Comparison of ENCODE assay signal across 8 cellular contexts in genomic region chr3:69013256-69014021, GRCh38. TPM values are rescaled to one million over a fixed set of nuclear protein-coding genes. Genes with fewer than 3 reads are reported as not detected.
A peak's percentile ranks its signal among the peaks of the same experiment; 100 is the strongest.
DNase-seq lines count a peak whose midpoint lies in the region; ATAC-seq, FAIRE-seq and TF ChIP-seq lines count a peak whose summit lies in the region.

EOGT (minus strand) TSS chr3:69013684; CDS start chr3:69009846, 3,838 bp downstream.

- H3K4me3 Mint-ChIP-seq in WTC11 = peak within 1 kb of the TSS; percentile 78

- H3K4me3 ChIP-seq in bronchial epithelial cell (ENCODE audit: low read depth, low read length) = peak within 1 kb of the TSS; percentile 69

- peak within 1 kb of the TSS; percentile 73 for H3K27ac ChIP-seq in 22Rv1

- ATAC-seq in GM18499 (IDR thresholded peaks at IDR 0.05; ENCODE audit: insufficient read depth, unreplicated experiment) (peak; percentile 47), HG02938 (IDR thresholded peaks at IDR 0.05; ENCODE audit: unreplicated experiment) (peak; percentile 66), WTC11 (peak; percentile 55)

- H3K27me3 Mint-ChIP-seq in WTC11 (ENCODE audit: low read depth) = peaks cover 3% of the 10 kb centered on the region; the same call in 1 of the 2 replicates

- H3K9me3 Mint-ChIP-seq in WTC11 = no peaks in the 10 kb centered on the region; the same call in 1 of the 2 replicates

- TF ChIP-seq CTCF in 22Rv1 (IDR thresholded peaks at IDR 0.05) (peak; percentile 88), WTC11 (IDR thresholded peaks at IDR 0.05) (no peak), bronchial epithelial cell (IDR thresholded peaks at IDR 0.05; ENCODE audit: insufficient read depth, low read length, severe bottlenecking) (peak; percentile 80)

- DNase-seq in NCI-H2171 treated with DMSO at 0.1 percent for 48 hours (lab: John Stamatoyannopoulos, UW) (peak; percentile 49), WTC11 (ENCODE audit: low spot score) (peak; percentile 85), bronchial epithelial cell (ENCODE audit: low read depth) (peak; percentile 71), inferior parietal cortex (ENCODE audit: extremely low spot score) (peak; percentile 76)
- DNase-seq in stimulated activated CD4-positive, alpha-beta T cell treated with anti-CD3 and anti-CD28 coated beads, Interleukin-12 subunit alpha, Interleukin-12 subunit beta, amount 100 ng/mL, for 48 hours (ENCODE audit: low read depth in 2 of 3, low spot score in 1 of 3) = peak; percentile 64 to 82 (median 74)

- H3K27me3 ChIP-seq in bronchial epithelial cell (ENCODE audit: control insufficient read depth, insufficient read depth, low read length) = no peaks in the 10 kb centered on the region

- H3K36me3 Mint-ChIP-seq in WTC11 = peaks cover 17% of the 10 kb centered on the region

- no peak for FAIRE-seq in bronchial epithelial cell (lab: Jason Lieb, UNC)

- peaks cover 71% of the 10 kb centered on the region for H3K4me1 Mint-ChIP-seq in WTC11

- peaks cover 6% of the 10 kb centered on the region for H3K36me3 ChIP-seq in bronchial epithelial cell (ENCODE audit: control insufficient read depth, insufficient read depth, low read length)

- H3K27ac Mint-ChIP-seq in WTC11 = peak within 1 kb of the TSS; percentile 80; the same call in 1 of the 2 replicates

- POLR2A ChIA-PET in WTC11 (lab: Charles Lee) = interaction anchor here (1.0 to 1.9 kb wide), 3 partner anchors 39 to 82 kb away, joined by 3 to 7 read pairs (median 3); partner anchors contain the start of genes TAFA4 and TMF1

- CTCF ChIA-PET in WTC11 (lab: Charles Lee) = interaction anchor here (0.5 to 2.3 kb wide), 5 partner anchors 14 to 1567 kb away, joined by 3 to 6 read pairs (median 3); partner anchors contain the start of gene TAFA4

TF ChIP-seq in WTC11, 78 proteins besides CTCF, POLR2A, EP300 and RAD21 (continues in another document):
- TF ChIP-seq ATF3 (CRISPR knock-in tag; conservative IDR thresholded peaks at IDR 0.05) (0 out of 2 replicates have a peak, but pooled peaks have one; percentile 45), TCF7 (CRISPR knock-in tag; IDR thresholded peaks at IDR 0.05; ENCODE audit: low read depth) (peak; percentile 52; the same call in 1 of the 2 replicates), ZNF232 (CRISPR knock-in tag; IDR thresholded peaks at IDR 0.05) (peak; percentile 85), ZNF423 (CRISPR knock-in tag; IDR thresholded peaks at IDR 0.05) (peak; percentile 94), OVOL2 (CRISPR knock-in tag; IDR thresholded peaks at IDR 0.05; ENCODE audit: borderline replicate concordance) (no peak), ERG (CRISPR knock-in tag; IDR thresholded peaks at IDR 0.05) (no peak), JUN (CRISPR knock-in tag; IDR thresholded peaks at IDR 0.05) (no peak), ZNF121 (CRISPR knock-in tag; IDR thresholded peaks at IDR 0.05) (no peak), JAZF1 (CRISPR knock-in tag; IDR thresholded peaks at IDR 0.05) (no peak), IRF1 (CRISPR knock-in tag; IDR thresholded peaks at IDR 0.05) (no peak), KAT7 (CRISPR knock-in tag; IDR thresholded peaks at IDR 0.05; ENCODE audit: borderline replicate concordance) (peak; percentile 85; the same call in 1 of the 2 replicates), CREB1 (CRISPR knock-in tag; IDR thresholded peaks at IDR 0.05) (no peak), ATF1 (CRISPR knock-in tag; IDR thresholded peaks at IDR 0.05) (no peak), PREB (CRISPR knock-in tag; IDR thresholded peaks at IDR 0.05; ENCODE audit: borderline replicate concordance) (no peak; the same call in 1 of the 2 replicates), CBFB (CRISPR knock-in tag; IDR thresholded peaks at IDR 0.05; ENCODE audit: low read depth) (no peak), ZSCAN18 (CRISPR knock-in tag; IDR thresholded peaks at IDR 0.05) (no peak), SP1 (CRISPR knock-in tag; conservative IDR thresholded peaks at IDR 0.05) (no peak; the same call in 1 of the 2 replicates), TP53 (CRISPR knock-in tag; IDR thresholded peaks at IDR 0.05) (peak; percentile 39; the same call in 1 of the 2 replicates), ARID4B (CRISPR knock-in tag; IDR thresholded peaks at IDR 0.05; ENCODE audit: borderline replicate concordance) (peak; percentile 85; the same call in 1 of the 2 replicates), USF1 (CRISPR knock-in tag; IDR thresholded peaks at IDR 0.05) (peak; percentile 82), NR1H2 (CRISPR knock-in tag; IDR thresholded peaks at IDR 0.05) (no peak), GTF2I (CRISPR knock-in tag; conservative IDR thresholded peaks at IDR 0.05) (no peak)

RNA-seq across cellular contexts. Expression of gene EOGT, which starts in this region (rescaled TPM):
- total RNA-seq in WTC11 (2021) (26.2 to 32.9 TPM (median 27.7 TPM) in 3 replicates), bronchial epithelial cell (29.8 and 33.2 TPM in 2 replicates)

Comparison
In these comparisons a context has a peak if more than half of its experiments do, and no peak if none do; other contexts are left out.
1. Peak in every context shown above with its lines: DNase-seq, ATAC-seq, H3K4me3 ChIP-seq and H3K27ac ChIP-seq.